In the genomic region with DNA sequence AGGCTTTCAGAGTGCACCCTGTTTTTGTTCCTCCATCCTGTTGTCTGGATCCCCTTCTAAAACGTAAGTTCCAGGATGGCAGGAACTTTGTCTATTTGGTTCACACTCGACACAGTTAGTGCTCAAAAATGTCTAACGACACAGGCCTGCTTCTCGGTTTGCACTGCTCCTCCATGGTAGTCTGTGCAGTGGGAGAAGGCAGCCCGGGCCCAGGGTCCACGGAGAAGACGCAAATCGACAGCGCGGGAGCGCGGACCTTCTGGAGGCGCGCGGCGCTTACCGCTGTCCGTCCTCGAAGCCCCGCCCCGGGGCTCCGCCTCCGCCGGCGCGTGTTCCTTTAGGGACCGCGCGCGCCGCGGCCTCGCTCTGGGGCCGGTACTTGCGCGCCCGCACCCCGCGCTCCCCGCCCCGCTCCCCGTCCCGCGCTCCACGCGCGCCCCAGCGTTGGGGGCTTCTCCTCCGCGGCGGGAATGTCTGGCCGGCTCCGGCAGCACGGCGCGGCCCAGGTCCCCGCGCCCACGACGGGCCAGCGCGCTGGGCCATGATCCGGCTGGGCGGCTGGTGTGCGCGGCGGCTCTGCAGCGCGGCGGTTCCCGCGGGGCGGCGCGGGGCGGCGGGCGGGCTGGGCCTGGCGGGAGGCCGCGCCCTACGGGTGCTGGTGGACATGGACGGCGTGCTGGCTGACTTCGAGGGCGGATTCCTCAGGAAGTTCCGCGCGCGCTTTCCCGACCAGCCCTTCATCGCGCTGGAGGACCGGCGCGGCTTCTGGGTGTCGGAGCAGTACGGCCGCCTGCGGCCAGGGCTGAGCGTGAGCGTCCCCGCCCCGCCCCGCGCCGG, we compare ENCODE assay signal across 8 cellular contexts. TPM values are rescaled to one million over a fixed set of nuclear protein-coding genes. Genes with fewer than 3 reads are reported as not detected.
DNase-seq lines count a peak whose midpoint lies in the region; ATAC-seq and TF ChIP-seq lines count a peak whose summit lies in the region.

Gene NT5M (plus strand): TSS at position 364 of the 837 bp plus-strand sequence. CDS start 178 bp downstream, at position 542.

- no peaks in the 10 kb centered on the region for H3K27me3 Mint-ChIP-seq in naive thymus-derived CD8-positive, alpha-beta T cell

- no peaks in the 10 kb centered on the region for H4K20me1 ChIP-seq in PC-3 (ENCODE audit: low read length)

- H3F3A ChIP-seq in PC-3 (ENCODE audit: low read length, unreplicated experiment), result no peaks in the 10 kb centered on the region

- H3K4me3 Mint-ChIP-seq in naive thymus-derived CD8-positive, alpha-beta T cell, result peak within 1 kb of the TSS; percentile 81 to 93 (median 91)

- H3K4me3 ChIP-seq in BJ (ENCODE audit: low read depth, low read length), result peak within 1 kb of the TSS; percentile 55
- H3K4me3 ChIP-seq in HUES48 (ENCODE audit: low read depth, low read length), result peak within 1 kb of the TSS; percentile 70
- peak within 1 kb of the TSS; percentile 76 for H3K4me3 ChIP-seq in PC-3 (ENCODE audit: low read length)
- H3K4me3 ChIP-seq in fibroblast of mammary gland (ENCODE audit: control insufficient read depth, low read depth, low read length), result peak within 1 kb of the TSS; percentile 57

- H3K36me3 ChIP-seq in BJ (ENCODE audit: control insufficient read depth, insufficient read depth, low read length) (no peaks in the 10 kb centered on the region), HUES48 (ENCODE audit: control insufficient read depth, insufficient read depth, low read length) (no peaks in the 10 kb centered on the region), PC-3 (ENCODE audit: low read depth, low read length) (no peaks in the 10 kb centered on the region)

- no peak within 1 kb of the TSS for H3K9ac ChIP-seq in HUES48 (ENCODE audit: low read depth, low read length)
- peak within 1 kb of the TSS; percentile 81 for H3K9ac ChIP-seq in PC-3 (ENCODE audit: low read length)

- intact Hi-C loops in PC-3 (cut with micrococcal nuclease), result no loop called here

- no peaks in the 10 kb centered on the region for H3K36me3 Mint-ChIP-seq in naive thymus-derived CD8-positive, alpha-beta T cell

- TF ChIP-seq CTCF in BJ (IDR thresholded peaks at IDR 0.05; ENCODE audit: insufficient read depth, low read depth, low read length) (no peak), PC-3 (conservative IDR thresholded peaks at IDR 0.05; ENCODE audit: low read depth, low read length) (no peak), fibroblast of mammary gland (conservative IDR thresholded peaks at IDR 0.05; ENCODE audit: control insufficient read depth, insufficient read depth, low read depth, low read length) (no peak)

- H3K27ac ChIP-seq in HUES48 (ENCODE audit: low read depth, low read length), result no peak within 1 kb of the TSS
- H3K27ac ChIP-seq in PC-3 (ENCODE audit: low read length), result no peak within 1 kb of the TSS

- H3K79me2 ChIP-seq in PC-3 (ENCODE audit: low read length), result peaks cover 5% of the 10 kb centered on the region

- no TSS peak for BruUV-seq in PC-3 (replicated peaks; lab: Mats Ljungman, UMichigan)

- peaks cover 4% of the 10 kb centered on the region; the same call in 1 of the 2 replicates for H3K4me1 ChIP-seq in HUES48 (ENCODE audit: control insufficient read depth, insufficient read depth, low read length)
- peaks cover 17% of the 10 kb centered on the region for H3K4me1 ChIP-seq in PC-3 (ENCODE audit: insufficient read depth, low read length)

- peak within 1 kb of the TSS; percentile 25 to 93 (median 90) for H3K27ac Mint-ChIP-seq in naive thymus-derived CD8-positive, alpha-beta T cell

- peak within 1 kb of the TSS; percentile 99 for H3K4me2 ChIP-seq in PC-3 (ENCODE audit: low read length)

- H3K27me3 ChIP-seq in BJ (ENCODE audit: control insufficient read depth, insufficient read depth, low read length) (no peaks in the 10 kb centered on the region), HUES48 (ENCODE audit: control insufficient read depth, insufficient read depth, low read length) (peaks cover 11% of the 10 kb centered on the region), PC-3 (ENCODE audit: low read length) (no peaks in the 10 kb centered on the region)

- no peaks in the 10 kb centered on the region for H3K9me2 ChIP-seq in PC-3 (replicated peaks; ENCODE audit: low read length)

- H3K9me3 ChIP-seq in HUES48 (ENCODE audit: control insufficient read depth, insufficient read depth, low read length) (no peaks in the 10 kb centered on the region), PC-3 (ENCODE audit: low read length) (no peaks in the 10 kb centered on the region)

- peak within 1 kb of the TSS; percentile 86 for H2AFZ ChIP-seq in PC-3 (ENCODE audit: low read length)

- H3K9me3 Mint-ChIP-seq in naive thymus-derived CD8-positive, alpha-beta T cell, result no peaks in the 10 kb centered on the region

- POLR2A ChIA-PET in BJ (lab: Charles Lee) (no interaction called here), PC-3 (lab: Charles Lee; ENCODE audit: unreplicated experiment) (no interaction called here)
- POLR2A ChIA-PET in naive thymus-derived CD8-positive, alpha-beta T cell (lab: Charles Lee), result interaction anchor here (1.4 kb wide), 1 partner anchor 23 kb away, joined by 11 read pairs; the partner anchor contains the start of gene COPS3

- peak; percentile 76 for ATAC-seq in GM19324 (IDR thresholded peaks at IDR 0.05; ENCODE audit: low FRiP score, unreplicated experiment)
- ATAC-seq in PC-3, result peak; percentile 98
- ATAC-seq in naive thymus-derived CD8-positive, alpha-beta T cell, result peak; percentile 60 to 75

- CTCF ChIA-PET in BJ (lab: Yijun Ruan, JAX), result no interaction called here
- CTCF ChIA-PET in PC-3 (lab: Charles Lee), result no interaction called here

- peaks cover 12 to 39% (median 32%) of the 10 kb centered on the region in 4 donors for H3K4me1 Mint-ChIP-seq in naive thymus-derived CD8-positive, alpha-beta T cell

- DNase-seq in BJ (ENCODE audit: low read depth) (no peak), PC-3 (peak; percentile 93), activated T-helper 1 cell treated with Interleukin-2 at 50 U/mL for 16 hours (ENCODE audit: low read depth) (peak; percentile 47), fibroblast of mammary gland (ENCODE audit: low read depth) (peak; percentile 59)
- DNase-seq in naive thymus-derived CD8-positive, alpha-beta T cell, result peak in 9 of 10 donors; percentile 44 to 78 (median 59)
- DNase-seq in stimulated activated naive CD4-positive, alpha-beta T cell treated with Interleukin-2 at 50 U/mL for 16 hours (lab: John Stamatoyannopoulos, UW), result peak; percentile 55

RNA-seq across cellular contexts. Expression of gene NT5M, which starts in this region (rescaled TPM):
- 0.93 and 1.2 TPM in 2 replicates for polyA plus RNA-seq in BJ (2011; rRNA removed)
- 0.21 and 0.81 TPM in 2 replicates for polyA minus RNA-seq in BJ (2011; rRNA and poly(A)+ RNA removed)
- 8.6 TPM in 2 replicates for total RNA-seq in PC-3 (2014; rRNA removed)
- 1 to 10 TPM; 1.8 to 2.9 TPM for total RNA-seq in naive thymus-derived CD8-positive, alpha-beta T cell
- 1 to 10 TPM; 1.5 to 5.5 (median 1.9) TPM for polyA plus RNA-seq in naive thymus-derived CD8-positive, alpha-beta T cell
